1 cellular context compared by ENCODE assay signal in genomic region chr11:27234043-27234668, GRCh38.
TF ChIP-seq lines count a peak whose summit lies in the region.

No MANE protein-coding gene starts in this region.

TF ChIP-seq in GM12878, 131 proteins besides CTCF, POLR2A, EP300 and RAD21 (continued from another document):
- no peak for TF ChIP-seq ZBTB11 (CRISPR knock-in tag; IDR thresholded peaks at IDR 0.05)
- TF ChIP-seq ZNF274 (IDR thresholded peaks at IDR 0.05; ENCODE audit: insufficient read depth, insufficient read length): no peak
- TF ChIP-seq TCF7 (IDR thresholded peaks at IDR 0.05; ENCODE audit: borderline replicate concordance): no peak
- no peak for TF ChIP-seq FOXK2 (IDR thresholded peaks at IDR 0.05)
- peak; percentile 95 for TF ChIP-seq BCL11A (IDR thresholded peaks at IDR 0.05; ENCODE audit: low read depth, low read length)
- TF ChIP-seq RUNX3 (IDR thresholded peaks at IDR 0.05; ENCODE audit: low read length): peak; percentile 88
- TF ChIP-seq NRF1 (conservative IDR thresholded peaks at IDR 0.05; ENCODE audit: low read depth, low read length): no peak
